In genomic region chr15:58212909-58213526, GRCh38 we compare ENCODE assay signal across 8 cellular contexts.
A peak's percentile ranks its signal among the peaks of the same experiment; 100 is the strongest.
DNase-seq lines count a peak whose midpoint lies in the region; ATAC-seq, FAIRE-seq and TF ChIP-seq lines count a peak whose summit lies in the region.

No MANE protein-coding gene starts in this region.

- TF ChIP-seq EP300 in sigmoid colon (IDR thresholded peaks at IDR 0.05), result no peak

- no peak for TF ChIP-seq POLR2A in sigmoid colon (IDR thresholded peaks at IDR 0.05)

- ATAC-seq in GM19035 (IDR thresholded peaks at IDR 0.05; ENCODE audit: unreplicated experiment), result no peak

- H3K27ac ChIP-seq in small intestine (ENCODE audit: low read depth in 1 of 2, low read length in 1 of 2) (no peak overlapping the region), sigmoid colon (no peak overlapping the region)

- peak in 1 of 4 experiments; percentile 43 for TF ChIP-seq CTCF in sigmoid colon (IDR thresholded peaks at IDR 0.05)

- DNase-seq in AG08396 (ENCODE audit: low spot score) (peak; percentile 32), HCEC 1CT (peak; percentile 39), RPMI8226 (peak; percentile 64), fibroblast of the conjunctiva (ENCODE audit: low read depth) (peak; percentile 29), small intestine (peak; percentile 61), sigmoid colon (no peak)
- no peak for DNase-seq in stimulated activated CD4-positive, alpha-beta T cell treated with anti-CD3 and anti-CD28 coated beads, Interleukin-4, amount 100 ng/mL, for 4 hours

- no peak for FAIRE-seq in small intestine (lab: Jason Lieb, UNC)

- H3K4me3 ChIP-seq in small intestine (ENCODE audit: low read depth in 1 of 2, low read length in 2 of 2) (no peak overlapping the region), sigmoid colon (no peak overlapping the region)

- no peaks in the 10 kb centered on the region for H3K9me3 ChIP-seq in small intestine (ENCODE audit: control insufficient read depth, low read depth)
- no peaks in the 10 kb centered on the region for H3K9me3 ChIP-seq in sigmoid colon

- 59 to 75% (median 62%) methylated on average over 7 of the region's 7 CpGs for WGBS in small intestine, 3 donors
- 65 to 86% methylated on average over 7 of the region's 7 CpGs for WGBS in sigmoid colon, 2 donors

- no peaks in the 10 kb centered on the region for H3K36me3 ChIP-seq in small intestine (ENCODE audit: control insufficient read depth in 2 of 2, insufficient read depth in 2 of 2, low read length in 2 of 2)
- no peaks in the 10 kb centered on the region for H3K36me3 ChIP-seq in sigmoid colon

- H3K4me1 ChIP-seq in small intestine (ENCODE audit: control insufficient read depth in 2 of 2, insufficient read depth in 1 of 2, low read depth in 1 of 2, low read length in 1 of 2), result no peaks in the 10 kb centered on the region
- no peaks in the 10 kb centered on the region for H3K4me1 ChIP-seq in sigmoid colon

- intact Hi-C loops in sigmoid colon (cut with DNase I), result no loop called here

- H3K27me3 ChIP-seq in small intestine (ENCODE audit: control insufficient read depth in 2 of 2, insufficient read depth in 2 of 2, low read length in 2 of 2), result no peaks in the 10 kb centered on the region
- no peaks in the 10 kb centered on the region for H3K27me3 ChIP-seq in sigmoid colon

Comparison
In these comparisons a context has a peak if more than half of its experiments do, and no peak if none do; other contexts are left out.
1. DNase-seq: peak in AG08396 (single experiment), HCEC 1CT (single experiment), RPMI8226 (single experiment), fibroblast of the conjunctiva (single experiment) and small intestine (single experiment); none in sigmoid colon (single experiment) and stimulated activated CD4-positive, alpha-beta T cell treated with anti-CD3 and anti-CD28 coated beads, Interleukin-4, amount 100 ng/mL, for 4 hours (0 of 2).